Comparison of ENCODE assay signal across 19 cellular contexts in the genomic region with DNA sequence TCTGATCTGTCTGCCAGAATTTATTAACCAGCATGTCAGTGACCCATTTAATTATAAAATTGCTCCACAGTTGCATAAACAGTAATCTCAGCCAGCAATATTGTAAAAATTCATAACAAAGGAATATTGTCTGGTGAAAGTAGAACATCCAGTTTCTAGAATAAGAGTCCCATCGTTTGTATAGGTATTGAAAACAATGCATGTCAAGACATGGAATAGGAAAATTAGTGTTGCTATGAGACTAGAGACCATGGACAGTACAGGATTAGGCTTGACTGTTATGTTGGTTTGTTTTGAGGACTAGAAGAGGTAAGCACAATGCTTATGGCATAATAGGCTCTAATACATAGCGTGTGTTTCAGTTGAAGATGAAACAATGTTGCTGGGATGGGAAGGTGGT. TPM values are rescaled to one million over a fixed set of nuclear protein-coding genes. Genes with fewer than 3 reads are reported as not detected.
DNase-seq lines count a peak whose midpoint lies in the region; ATAC-seq and TF ChIP-seq lines count a peak whose summit lies in the region.
"Had no signal": no experiment of that assay in that cellular context is flagged by ENCODE, and none has a peak within 500 bp of the region (broad histone marks: within the 10 kb centered on the region; RNA-seq: fewer than 3 reads in every experiment).

No MANE protein-coding gene starts in this region.

- H3K4me2 ChIP-seq in HCT116 (ENCODE audit: low read length): no peak overlapping the region
- H3K4me2 ChIP-seq: A549 had no signal

- no peak for TF ChIP-seq RAD21 in HCT116 (IDR thresholded peaks at IDR 0.05; ENCODE audit: low read depth)

- DNase-seq in HCT116 (ENCODE audit: low read depth, low spot score) (no peak), NCI-H1105 treated with DMSO at 0.1 percent for 48 hours (lab: John Stamatoyannopoulos, UW) (peak; percentile 23), amniotic epithelial cell (ENCODE audit: low read depth) (peak; percentile 63), C1 segment of cervical spinal cord (lab: John Stamatoyannopoulos, UW) (no peak), DMS79 (lab: John Stamatoyannopoulos, UW) (no peak), NAMALWA (ENCODE audit: low spot score) (no peak)
- DNase-seq: CD4-positive, alpha-beta memory T cell; EL; Kasumi-1; MG63; NCI-H1694 treated with DMSO at 0.1 percent for 48 hours; NCI-H2107; NCI-H226; NCI-H524 treated with DMSO at 0.1 percent for 48 hours had no signal

- no peak overlapping the region for H2AFZ ChIP-seq in HCT116 (ENCODE audit: low read depth, low read length, poor library complexity, severe bottlenecking)

- no peak for TF ChIP-seq CTCF in HCT116 (IDR thresholded peaks at IDR 0.05 in 2 of 3, conservative IDR thresholded peaks at IDR 0.05 in 1 of 3; ENCODE audit: borderline replicate concordance in 1 of 3, insufficient read depth in 1 of 3, low read depth in 2 of 3, low read length in 2 of 3)

- no peaks in the 10 kb centered on the region for H3K9me2 ChIP-seq in HCT116 (ENCODE audit: insufficient read depth)

- intact Hi-C loops in HCT116 (cut with micrococcal nuclease): no loop called here

- no peaks in the 10 kb centered on the region for H3K4me1 ChIP-seq in HCT116 (ENCODE audit: control insufficient read depth in 1 of 2, insufficient read depth in 2 of 2, low read length in 2 of 2)
- H3K4me1 ChIP-seq in rectal smooth muscle tissue (ENCODE audit: control insufficient read depth, insufficient read depth, low read length): peaks cover 26% of the 10 kb centered on the region
- H3K4me1 ChIP-seq: A549, SJSA1 had no signal

- RAD21 ChIA-PET in HCT116 (lab: Charles Lee; ENCODE audit: low non-redundant PET in 1 of 2, low total read pairs in 2 of 2, uncharacterized antibody in 2 of 2, unreplicated experiment in 2 of 2): no interaction called here

- H3K9ac ChIP-seq in HCT116 (ENCODE audit: low read length): no peak overlapping the region
- no peak overlapping the region for H3K9ac ChIP-seq in rectal smooth muscle tissue (ENCODE audit: low read length)

- POLR2A ChIA-PET in HCT116 (lab: Charles Lee): no interaction called here

- H3K9me3 ChIP-seq in HCT116 (ENCODE audit: control insufficient read depth in 1 of 2, insufficient read depth in 1 of 2, low read depth in 1 of 2, low read length in 2 of 2): no peaks in the 10 kb centered on the region
- H3K9me3 ChIP-seq: A549, MG63, SJSA1 had no signal

- H3K4me3 ChIP-seq in HCT116 (replicated peaks in 1 of 2; ENCODE audit: low read depth in 1 of 2, low read length in 2 of 2) (no peak overlapping the region), rectal smooth muscle tissue (ENCODE audit: low read length) (no peak overlapping the region)
- H3K4me3 ChIP-seq: A549, GM12878, MG63, SJSA1 had no signal

- no peaks in the 10 kb centered on the region; a peak in 1 of 4 replicates for H3K36me3 ChIP-seq in HCT116 (ENCODE audit: control insufficient read depth in 1 of 2, insufficient read depth in 2 of 2, low read length in 2 of 2)
- H3K36me3 ChIP-seq in rectal smooth muscle tissue (ENCODE audit: control insufficient read depth, insufficient read depth, low read length): peaks cover 4% of the 10 kb centered on the region

- H4K20me1 ChIP-seq in HCT116 (ENCODE audit: insufficient read depth): no peaks in the 10 kb centered on the region

- H3K27me3 ChIP-seq in HCT116 (ENCODE audit: insufficient read depth, low read length): no peaks in the 10 kb centered on the region
- H3K27me3 ChIP-seq in rectal smooth muscle tissue (ENCODE audit: control insufficient read depth, insufficient read depth, low read length): no peaks in the 10 kb centered on the region
- H3K27me3 ChIP-seq: MG63, SJSA1 had no signal

- no peaks in the 10 kb centered on the region for H3K79me2 ChIP-seq in HCT116 (ENCODE audit: insufficient read depth, low read length)

- ATAC-seq in HCT116: no peak
- ATAC-seq: A549, GM12878, Panc1 had no signal

- no peak for TF ChIP-seq POLR2A in HCT116 (IDR thresholded peaks at IDR 0.05; ENCODE audit: borderline replicate concordance, extremely low read depth, insufficient read depth, insufficient read length)

- H3K27ac ChIP-seq in HCT116 (ENCODE audit: low read depth, low read length) (no peak overlapping the region), rectal smooth muscle tissue (ENCODE audit: low read depth, low read length) (peak overlapping the region; percentile 38)
- H3K27ac ChIP-seq: A549, SJSA1 had no signal

- CTCF ChIA-PET in HCT116 (lab: Charles Lee): interaction anchor here (2.4 kb wide), 1 partner anchor 10 kb away, joined by 11 read pairs; no protein-coding TSS in a partner anchor

- BruUV-seq in HCT116 (replicated peaks; lab: Mats Ljungman, UMichigan): TSS peak; percentile 9

TF ChIP-seq in HCT116, 20 proteins besides CTCF, POLR2A, EP300 and RAD21:
- TF ChIP-seq CBX3 (IDR thresholded peaks at IDR 0.05; ENCODE audit: low read depth) (no peak), TCF7L2 (IDR thresholded peaks at IDR 0.05; ENCODE audit: borderline replicate concordance, extremely low read depth, insufficient read depth, insufficient read length) (no peak), JUND (IDR thresholded peaks at IDR 0.05) (no peak), SRF (IDR thresholded peaks at IDR 0.05; ENCODE audit: low read depth) (no peak), SIN3A (IDR thresholded peaks at IDR 0.05; ENCODE audit: low read depth) (no peak), CEBPB (IDR thresholded peaks at IDR 0.05; ENCODE audit: low read depth) (no peak), ZNF274 (IDR thresholded peaks at IDR 0.05; ENCODE audit: low read depth, low read length) (no peak), EGR1 (IDR thresholded peaks at IDR 0.05; ENCODE audit: low read depth) (no peak), EZH2 (IDR thresholded peaks at IDR 0.05) (no peak), YY1 (IDR thresholded peaks at IDR 0.05; ENCODE audit: extremely low read depth, insufficient replicate concordance, low read depth, low read length) (no peak), SP1 (IDR thresholded peaks at IDR 0.05; ENCODE audit: low read depth) (no peak), ELF1 (IDR thresholded peaks at IDR 0.05; ENCODE audit: borderline replicate concordance, low read depth) (no peak), ZFX (IDR thresholded peaks at IDR 0.05) (no peak), POLR2AphosphoS5 (IDR thresholded peaks at IDR 0.05; ENCODE audit: low read depth, low read length) (no peak), EZH2phosphoT487 (IDR thresholded peaks at IDR 0.05; ENCODE audit: borderline replicate concordance) (no peak)
- TF ChIP-seq, protein P1, sequence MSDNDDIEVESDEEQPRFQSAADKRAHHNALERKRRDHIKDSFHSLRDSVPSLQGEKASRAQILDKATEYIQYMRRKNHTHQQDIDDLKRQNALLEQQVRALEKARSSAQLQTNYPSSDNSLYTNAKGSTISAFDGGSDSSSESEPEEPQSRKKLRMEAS (IDR thresholded peaks at IDR 0.05): no peak
- TF ChIP-seq, protein P2, sequence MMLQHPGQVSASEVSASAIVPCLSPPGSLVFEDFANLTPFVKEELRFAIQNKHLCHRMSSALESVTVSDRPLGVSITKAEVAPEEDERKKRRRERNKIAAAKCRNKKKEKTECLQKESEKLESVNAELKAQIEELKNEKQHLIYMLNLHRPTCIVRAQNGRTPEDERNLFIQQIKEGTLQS (IDR thresholded peaks at IDR 0.05): no peak
- TF ChIP-seq, protein P3, sequence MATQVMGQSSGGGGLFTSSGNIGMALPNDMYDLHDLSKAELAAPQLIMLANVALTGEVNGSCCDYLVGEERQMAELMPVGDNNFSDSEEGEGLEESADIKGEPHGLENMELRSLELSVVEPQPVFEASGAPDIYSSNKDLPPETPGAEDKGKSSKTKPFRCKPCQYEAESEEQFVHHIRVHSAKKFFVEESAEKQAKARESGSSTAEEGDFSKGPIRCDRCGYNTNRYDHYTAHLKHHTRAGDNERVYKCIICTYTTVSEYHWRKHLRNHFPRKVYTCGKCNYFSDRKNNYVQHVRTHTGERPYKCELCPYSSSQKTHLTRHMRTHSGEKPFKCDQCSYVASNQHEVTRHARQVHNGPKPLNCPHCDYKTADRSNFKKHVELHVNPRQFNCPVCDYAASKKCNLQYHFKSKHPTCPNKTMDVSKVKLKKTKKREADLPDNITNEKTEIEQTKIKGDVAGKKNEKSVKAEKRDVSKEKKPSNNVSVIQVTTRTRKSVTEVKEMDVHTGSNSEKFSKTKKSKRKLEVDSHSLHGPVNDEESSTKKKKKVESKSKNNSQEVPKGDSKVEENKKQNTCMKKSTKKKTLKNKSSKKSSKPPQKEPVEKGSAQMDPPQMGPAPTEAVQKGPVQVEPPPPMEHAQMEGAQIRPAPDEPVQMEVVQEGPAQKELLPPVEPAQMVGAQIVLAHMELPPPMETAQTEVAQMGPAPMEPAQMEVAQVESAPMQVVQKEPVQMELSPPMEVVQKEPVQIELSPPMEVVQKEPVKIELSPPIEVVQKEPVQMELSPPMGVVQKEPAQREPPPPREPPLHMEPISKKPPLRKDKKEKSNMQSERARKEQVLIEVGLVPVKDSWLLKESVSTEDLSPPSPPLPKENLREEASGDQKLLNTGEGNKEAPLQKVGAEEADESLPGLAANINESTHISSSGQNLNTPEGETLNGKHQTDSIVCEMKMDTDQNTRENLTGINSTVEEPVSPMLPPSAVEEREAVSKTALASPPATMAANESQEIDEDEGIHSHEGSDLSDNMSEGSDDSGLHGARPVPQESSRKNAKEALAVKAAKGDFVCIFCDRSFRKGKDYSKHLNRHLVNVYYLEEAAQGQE (IDR thresholded peaks at IDR 0.05; ENCODE audit: low read depth): no peak
- TF ChIP-seq, protein P4, sequence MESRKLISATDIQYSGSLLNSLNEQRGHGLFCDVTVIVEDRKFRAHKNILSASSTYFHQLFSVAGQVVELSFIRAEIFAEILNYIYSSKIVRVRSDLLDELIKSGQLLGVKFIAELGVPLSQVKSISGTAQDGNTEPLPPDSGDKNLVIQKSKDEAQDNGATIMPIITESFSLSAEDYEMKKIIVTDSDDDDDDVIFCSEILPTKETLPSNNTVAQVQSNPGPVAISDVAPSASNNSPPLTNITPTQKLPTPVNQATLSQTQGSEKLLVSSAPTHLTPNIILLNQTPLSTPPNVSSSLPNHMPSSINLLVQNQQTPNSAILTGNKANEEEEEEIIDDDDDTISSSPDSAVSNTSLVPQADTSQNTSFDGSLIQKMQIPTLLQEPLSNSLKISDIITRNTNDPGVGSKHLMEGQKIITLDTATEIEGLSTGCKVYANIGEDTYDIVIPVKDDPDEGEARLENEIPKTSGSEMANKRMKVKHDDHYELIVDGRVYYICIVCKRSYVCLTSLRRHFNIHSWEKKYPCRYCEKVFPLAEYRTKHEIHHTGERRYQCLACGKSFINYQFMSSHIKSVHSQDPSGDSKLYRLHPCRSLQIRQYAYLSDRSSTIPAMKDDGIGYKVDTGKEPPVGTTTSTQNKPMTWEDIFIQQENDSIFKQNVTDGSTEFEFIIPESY (IDR thresholded peaks at IDR 0.05; ENCODE audit: extremely low read depth, insufficient replicate concordance, low read length): no peak

RNA-seq across cellular contexts. Expression of a gene that starts 37.1 kb away (rescaled TPM):
- total RNA-seq in HCT116 (2021; ENCODE audit: unreplicated experiment): 20.9 TPM
- 14.7 and 16.4 TPM in 2 replicates for polyA plus RNA-seq in HCT116 (2012)

RNA-seq across cellular contexts. Expression of a gene that starts 53.6 kb away (rescaled TPM):
- 31.6 TPM for total RNA-seq in HCT116 (2021; ENCODE audit: unreplicated experiment)
- 24.2 and 28.3 TPM in 2 replicates for polyA plus RNA-seq in HCT116 (2012)

Comparison
In these comparisons a context has a peak if more than half of its experiments do, and no peak if none do; other contexts are left out.
1. DNase-seq: peak in NCI-H1105 treated with DMSO at 0.1 percent for 48 hours (single experiment) and amniotic epithelial cell (single experiment); none in HCT116 (single experiment), C1 segment of cervical spinal cord (0 of 14), DMS79 (single experiment) and NAMALWA (single experiment).